Comparison of ENCODE assay signal across 7 cellular contexts in the genomic region with DNA sequence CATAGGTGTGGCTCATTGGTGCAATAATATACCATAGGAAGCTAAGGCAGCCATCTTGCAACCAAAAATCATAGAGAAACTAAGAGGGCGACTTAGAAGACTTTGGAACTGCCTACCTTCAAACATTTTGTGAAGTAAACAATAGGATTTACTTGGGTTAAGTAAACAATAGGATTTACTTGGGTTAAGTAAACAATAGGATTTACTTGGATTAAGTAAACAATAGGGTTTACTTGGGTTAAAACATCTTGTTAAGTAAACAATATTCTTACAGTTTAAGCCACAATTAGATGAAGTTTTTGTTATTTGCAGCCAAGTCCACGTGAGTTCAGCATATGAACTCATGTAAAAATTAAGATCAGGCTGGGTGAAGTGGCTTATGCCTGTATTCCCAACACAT.
"Had no signal": no experiment of that assay in that cellular context is flagged by ENCODE, and none has a peak within 500 bp of the region (broad histone marks: within the 10 kb centered on the region; RNA-seq: fewer than 3 reads in every experiment).

No MANE protein-coding gene starts in this region.

- H3K4me2 ChIP-seq: GM23338 had no signal

- DNase-seq: H9, HCEC 1CT, IMR-90 had no signal

- H3K4me3 ChIP-seq: GM23338, K562 had no signal

- H3K27ac Mint-ChIP-seq: GM23338, H9 had no signal

- H3K4me3 Mint-ChIP-seq: GM23338, H9 had no signal

- H2AFZ ChIP-seq: GM23338 had no signal

- ATAC-seq: GM23338, K562 had no signal

- FAIRE-seq: H1, H54, K562 had no signal

- H3K4me1 Mint-ChIP-seq: GM23338 had no signal
